In genomic region chr3:14256561-14257342, GRCh38 we compare ENCODE assay signal across 18 cellular contexts.
DNase-seq lines count a peak whose midpoint lies in the region; ATAC-seq, FAIRE-seq and TF ChIP-seq lines count a peak whose summit lies in the region.
"Had no signal": no experiment of that assay in that cellular context is flagged by ENCODE, and none has a peak within 500 bp of the region (broad histone marks: within the 10 kb centered on the region; RNA-seq: fewer than 3 reads in every experiment).

No MANE protein-coding gene starts in this region.

- H3K36me3 ChIP-seq in HEK293 (ENCODE audit: control insufficient read depth in 2 of 2, insufficient read depth in 1 of 2, low read length in 2 of 2), result no peaks in the 10 kb centered on the region
- H3K36me3 ChIP-seq in adrenal gland (replicated peaks in 1 of 2), result no peaks in the 10 kb centered on the region
- no peaks in the 10 kb centered on the region for H3K36me3 ChIP-seq in vagina
- H3K36me3 ChIP-seq: BLaER1, gastroesophageal sphincter, lower lobe of right lung had no signal

- TF ChIP-seq EP300 in A549 (IDR thresholded peaks at IDR 0.05), result no peak

- no peak for TF ChIP-seq POLR2A in A549 (IDR thresholded peaks at IDR 0.05; ENCODE audit: low read length)
- TF ChIP-seq POLR2A in adrenal gland (IDR thresholded peaks at IDR 0.05), result no peak
- no peak for TF ChIP-seq POLR2A in vagina (IDR thresholded peaks at IDR 0.05)

- POLR2A ChIA-PET in A549 (lab: Yijun Ruan, JAX), result no interaction called here
- POLR2A ChIA-PET in HEK293 (lab: Yijun Ruan, JAX), result interaction anchor here (0.5 kb wide), 1 partner anchor 123 kb away, joined by 4 read pairs; no protein-coding TSS in a partner anchor

- no peaks in the 10 kb centered on the region for H3K27me3 ChIP-seq in adrenal gland
- no peaks in the 10 kb centered on the region for H3K27me3 ChIP-seq in vagina
- H3K27me3 ChIP-seq: BLaER1, gastroesophageal sphincter had no signal

- no peak for FAIRE-seq in A549 (lab: Jason Lieb, UNC)

- H3K9me3 ChIP-seq in A549, result no peaks in the 10 kb centered on the region
- H3K9me3 ChIP-seq in HEK293 (ENCODE audit: control insufficient read depth, insufficient read depth, low read depth, low read length), result no peaks in the 10 kb centered on the region
- no peaks in the 10 kb centered on the region for H3K9me3 ChIP-seq in adrenal gland (replicated peaks in 1 of 3)
- H3K9me3 ChIP-seq in vagina, result no peaks in the 10 kb centered on the region
- H3K9me3 ChIP-seq: BLaER1, gastroesophageal sphincter, lower lobe of right lung had no signal

- DNase-seq in A549 (ENCODE audit: low read depth in 1 of 2, low spot score in 1 of 2) (no peak), adrenal gland (peak; percentile 42 to 84 (median 77)), left lobe of liver (ENCODE audit: low spot score) (no peak), vagina (ENCODE audit: extremely low spot score in 2 of 2) (no peak), mesenteric fat pad (ENCODE audit: low spot score) (no peak)
- no peak for DNase-seq in activated T-cell treated with anti-CD3 and anti-CD28 coated beads, Interleukin-2, amount 50 U/mL, for 1 hour
- DNase-seq: activated CD8-positive, alpha-beta memory T cell treated with anti-CD3 and anti-CD28 coated beads, Interleukin-2, amount 10 ng/mL, durations not matched to agents 7 days and 5 days; activated naive CD8-positive, alpha-beta T cell treated with anti-CD3 and anti-CD28 coated beads, Interleukin-2, amount 50 U/mL, for 24 hours; IMR-90; lower lobe of right lung; NCI-H2081; SIG-M5; stimulated activated CD4-positive, alpha-beta T cell treated with anti-CD3 and anti-CD28 coated beads, Interleukin-2, amount 100 ng/mL, for 24 hours; stimulated activated naive CD4-positive, alpha-beta T cell had no signal

- no peak for TF ChIP-seq RAD21 in A549 (conservative IDR thresholded peaks at IDR 0.05 in 1 of 2, IDR thresholded peaks at IDR 0.05 in 1 of 2)

- no peak overlapping the region for H3K4me2 ChIP-seq in A549
- H3K4me2 ChIP-seq: BLaER1 had no signal

- CTCF ChIA-PET in A549 (lab: Yijun Ruan, JAX) (interaction anchor here (0.8 to 12.3 kb wide), 8 partner anchors 8 to 292 kb away, joined by 3 to 173 read pairs (median 4); no protein-coding TSS in a partner anchor), HEK293 (lab: Yijun Ruan, JAX) (interaction anchor here (0.5 to 7.7 kb wide), 8 partner anchors 52 to 360 kb away, joined by 3 to 163 read pairs (median 4); partner anchors contain the start of genes LSM3 and XPC)

- H3K4me3 ChIP-seq in A549, result no peak overlapping the region
- H3K4me3 ChIP-seq in HEK293 (ENCODE audit: low read depth, low read length), result no peak overlapping the region
- no peak overlapping the region for H3K4me3 ChIP-seq in adrenal gland
- no peak overlapping the region for H3K4me3 ChIP-seq in vagina
- H3K4me3 ChIP-seq: BLaER1, gastroesophageal sphincter, lower lobe of right lung had no signal

- 51% methylated on average over 9 of the region's 9 CpGs for WGBS in A549 (ENCODE audit: missing lambda C conversion rate)
- WGBS in adrenal gland, 4 donors, result 49 to 69% (median 59%) methylated on average over 6 to 9 of the region's 9 CpGs

- H3K27ac ChIP-seq in A549, result no peak overlapping the region
- H3K27ac ChIP-seq in HEK293 (ENCODE audit: extremely low read depth, low read depth, low read length), result no peak overlapping the region
- peak overlapping the region in 1 of 5 donors; percentile 9 for H3K27ac ChIP-seq in adrenal gland
- no peak overlapping the region for H3K27ac ChIP-seq in vagina
- H3K27ac ChIP-seq: BLaER1, gastroesophageal sphincter, lower lobe of right lung had no signal

- TF ChIP-seq CTCF in A549 (IDR thresholded peaks at IDR 0.05), result no peak
- no peak for TF ChIP-seq CTCF in HEK293 (tag by site-specific recombination; IDR thresholded peaks at IDR 0.05)
- no peak for TF ChIP-seq CTCF in adrenal gland (IDR thresholded peaks at IDR 0.05)
- no peak for TF ChIP-seq CTCF in vagina (IDR thresholded peaks at IDR 0.05)

- ATAC-seq in A549 (peak; percentile 25; a peak in 4 of 6 replicates), left lobe of liver (peak; percentile 58), GM19467 (IDR thresholded peaks at IDR 0.05; ENCODE audit: unreplicated experiment) (no peak)
- ATAC-seq: activated CD8-positive, alpha-beta memory T cell treated with anti-CD3 and anti-CD28 coated beads, Interleukin-2, amount 10 ng/mL, durations not matched to agents 7 days and 5 days; activated naive CD8-positive, alpha-beta T cell treated with anti-CD3 and anti-CD28 coated beads, Interleukin-2, amount 50 U/mL, for 24 hours; gastroesophageal sphincter; lower lobe of right lung had no signal

- intact Hi-C loops in adrenal gland (cut with DNase I), result loop anchor here in 1 of 2 donors (10.0 kb wide), 1 partner anchor 52 kb away; no protein-coding TSS in a partner anchor
- intact Hi-C loops in vagina (cut with DNase I), result no loop called here

- no peaks in the 10 kb centered on the region for H3K4me1 ChIP-seq in A549
- no peaks in the 10 kb centered on the region for H3K4me1 ChIP-seq in HEK293 (ENCODE audit: control insufficient read depth, insufficient read depth, low read length)
- H3K4me1 ChIP-seq in adrenal gland (replicated peaks in 1 of 2), result no peaks in the 10 kb centered on the region
- no peaks in the 10 kb centered on the region for H3K4me1 ChIP-seq in vagina
- H3K4me1 ChIP-seq: BLaER1 had no signal

TF ChIP-seq in A549, 52 proteins besides CTCF, POLR2A, EP300 and RAD21:
- TF ChIP-seq FOXS1 (CRISPR knock-in tag; IDR thresholded peaks at IDR 0.05), result no peak
- TF ChIP-seq MAZ (IDR thresholded peaks at IDR 0.05; ENCODE audit: borderline replicate concordance, low read depth, low read length), result no peak
- no peak for TF ChIP-seq GATA3 (IDR thresholded peaks at IDR 0.05; ENCODE audit: borderline replicate concordance)
- no peak for TF ChIP-seq CHD2 (IDR thresholded peaks at IDR 0.05; ENCODE audit: low read length, partially characterized antibody)
- no peak for TF ChIP-seq BHLHE40 (IDR thresholded peaks at IDR 0.05; ENCODE audit: low read depth, low read length)
- TF ChIP-seq POLR2AphosphoS2 (conservative IDR thresholded peaks at IDR 0.05; ENCODE audit: low read length), result no peak
- no peak for TF ChIP-seq KDM1A (IDR thresholded peaks at IDR 0.05; ENCODE audit: low read depth)
- no peak for TF ChIP-seq TP53 (CRISPR knock-in tag; IDR thresholded peaks at IDR 0.05)
- TF ChIP-seq ZNF302 (CRISPR knock-in tag; IDR thresholded peaks at IDR 0.05), result no peak
- no peak for TF ChIP-seq USF2 (IDR thresholded peaks at IDR 0.05)
- TF ChIP-seq JUN (IDR thresholded peaks at IDR 0.05), result no peak
- TF ChIP-seq EHF (CRISPR knock-in tag; IDR thresholded peaks at IDR 0.05), result no peak
- TF ChIP-seq MAFK (IDR thresholded peaks at IDR 0.05; ENCODE audit: partially characterized antibody), result no peak
- no peak for TF ChIP-seq NPAS2 (CRISPR knock-in tag; IDR thresholded peaks at IDR 0.05; ENCODE audit: borderline replicate concordance)
- TF ChIP-seq JUNB (IDR thresholded peaks at IDR 0.05), result no peak
- TF ChIP-seq KDM5A (IDR thresholded peaks at IDR 0.05), result no peak

TF ChIP-seq in HEK293, 187 proteins besides CTCF, POLR2A, EP300 and RAD21:
- TF ChIP-seq ZIC2 (tag by site-specific recombination; IDR thresholded peaks at IDR 0.05) (peak; percentile 82), ZNF600 (tag by site-specific recombination; IDR thresholded peaks at IDR 0.05) (0 out of 2 replicates have a peak, but pooled peaks have one; percentile 22), ZFP41 (tag by site-specific recombination; IDR thresholded peaks at IDR 0.05; ENCODE audit: borderline replicate concordance) (no peak), ATF2 (tag by site-specific recombination; IDR thresholded peaks at IDR 0.05; ENCODE audit: low read depth) (no peak)
TF ChIP-seq in HEK293: peak in this region for 2.

Comparison
In these comparisons a context has a peak if more than half of its experiments do, and no peak if none do; other contexts are left out.
1. DNase-seq: peak in adrenal gland (7 of 7); none in A549 (0 of 2), left lobe of liver (single experiment), activated T-cell treated with anti-CD3 and anti-CD28 coated beads, Interleukin-2, amount 50 U/mL, for 1 hour (single experiment), vagina (0 of 2) and mesenteric fat pad (single experiment).